Comparison of ENCODE assay signal across 20 cellular contexts in genomic region chr1:1100296-1100695, GRCh38. TPM values are rescaled to one million over a fixed set of nuclear protein-coding genes. Genes with fewer than 3 reads are reported as not detected.
DNase-seq lines count a peak whose midpoint lies in the region; ATAC-seq and TF ChIP-seq lines count a peak whose summit lies in the region.
"Had no signal": no experiment of that assay in that cellular context is flagged by ENCODE, and none has a peak within 500 bp of the region (broad histone marks: within the 10 kb centered on the region; RNA-seq: fewer than 3 reads in every experiment).

No MANE protein-coding gene starts in this region.

- TF ChIP-seq CTCF in transverse colon (IDR thresholded peaks at IDR 0.05), result no peak
- TF ChIP-seq CTCF in CD4-positive, alpha-beta T cell (IDR thresholded peaks at IDR 0.05), result no peak

- no peaks in the 10 kb centered on the region for H3K9me3 ChIP-seq in transverse colon
- H3K9me3 ChIP-seq in CD4-positive, alpha-beta T cell (ENCODE audit: control insufficient read depth, low read length), result no peaks in the 10 kb centered on the region
- H3K9me3 ChIP-seq: BE2C had no signal

- peaks cover 10% of the 10 kb centered on the region for H3K36me3 Mint-ChIP-seq in activated naive CD4-positive, alpha-beta T cell treated with anti-CD3 and anti-CD28 coated beads, Interleukin-2, amount 50 U/mL, for 24 hours
- peaks cover 22% of the 10 kb centered on the region for H3K36me3 Mint-ChIP-seq in activated naive CD4-positive, alpha-beta T cell treated with anti-CD3 and anti-CD28 coated beads for 36 hours (ENCODE audit: low read depth)
- H3K36me3 Mint-ChIP-seq in CD4-positive, alpha-beta T cell (ENCODE audit: low read depth), result no peaks in the 10 kb centered on the region
- peaks cover 0 to 8% (median 0%) of the 10 kb centered on the region in 3 donors for H3K36me3 Mint-ChIP-seq in immature natural killer cell

- no peaks in the 10 kb centered on the region for H3K36me3 ChIP-seq in transverse colon
- H3K36me3 ChIP-seq: BE2C had no signal

- ATAC-seq in HG02763 (IDR thresholded peaks at IDR 0.05; ENCODE audit: unreplicated experiment), result no peak
- no peak for ATAC-seq in CD4-positive, alpha-beta T cell (ENCODE audit: poor library complexity)

- peaks cover 5% of the 10 kb centered on the region for H3K9me3 Mint-ChIP-seq in activated naive CD4-positive, alpha-beta T cell treated with anti-CD3 and anti-CD28 coated beads, Interleukin-2, amount 50 U/mL, for 24 hours
- H3K9me3 Mint-ChIP-seq in activated naive CD4-positive, alpha-beta T cell treated with anti-CD3 and anti-CD28 coated beads for 36 hours, result peaks cover 25% of the 10 kb centered on the region
- peaks cover 2% of the 10 kb centered on the region for H3K9me3 Mint-ChIP-seq in CD4-positive, alpha-beta T cell
- H3K9me3 Mint-ChIP-seq in immature natural killer cell, result no peaks in the 10 kb centered on the region

- TF ChIP-seq POLR2A in transverse colon (IDR thresholded peaks at IDR 0.05), result no peak

- no peaks in the 10 kb centered on the region for H3K27me3 ChIP-seq in transverse colon
- H3K27me3 ChIP-seq in CD4-positive, alpha-beta T cell (ENCODE audit: control insufficient read depth, insufficient read depth, low read length), result no peaks in the 10 kb centered on the region
- H3K27me3 ChIP-seq: BE2C, MG63 had no signal

- peaks cover 62% of the 10 kb centered on the region for H3K4me1 Mint-ChIP-seq in activated naive CD4-positive, alpha-beta T cell treated with anti-CD3 and anti-CD28 coated beads, Interleukin-2, amount 50 U/mL, for 24 hours
- peaks cover 54% of the 10 kb centered on the region for H3K4me1 Mint-ChIP-seq in activated naive CD4-positive, alpha-beta T cell treated with anti-CD3 and anti-CD28 coated beads for 36 hours (ENCODE audit: low read depth)
- H3K4me1 Mint-ChIP-seq in CD4-positive, alpha-beta T cell (ENCODE audit: low read depth), result peaks cover 24% of the 10 kb centered on the region
- H3K4me1 Mint-ChIP-seq in immature natural killer cell, result no peaks in the 10 kb centered on the region

- POLR2A ChIA-PET in CD4-positive, alpha-beta T cell (lab: Charles Lee), result no interaction called here

- no peak for TF ChIP-seq EP300 in transverse colon (IDR thresholded peaks at IDR 0.05; ENCODE audit: low read depth)

- H3K4me3 Mint-ChIP-seq in activated naive CD4-positive, alpha-beta T cell treated with anti-CD3 and anti-CD28 coated beads, Interleukin-2, amount 50 U/mL, for 24 hours, result peak overlapping the region; percentile 37
- H3K4me3 Mint-ChIP-seq in activated naive CD4-positive, alpha-beta T cell treated with anti-CD3 and anti-CD28 coated beads for 36 hours, result no peak overlapping the region
- H3K4me3 Mint-ChIP-seq in CD4-positive, alpha-beta T cell, result no peak overlapping the region
- H3K4me3 Mint-ChIP-seq in immature natural killer cell, result no peak overlapping the region
- H3K4me3 Mint-ChIP-seq: HFFc6 had no signal

- DNase-seq in activated naive CD4-positive, alpha-beta T cell treated with anti-CD3 and anti-CD28 coated beads for 36 hours, result no peak
- peak; percentile 12 for DNase-seq in activated CD8-positive, alpha-beta memory T cell treated with anti-CD3 and anti-CD28 coated beads, Interleukin-2, amount 50 U/mL, for 4 hours
- DNase-seq in islet precursor cell, result peak; percentile 9
- peak; percentile 1 for DNase-seq in transverse colon
- DNase-seq in CD4-positive, alpha-beta T cell, result no peak
- DNase-seq in immature natural killer cell, result no peak
- DNase-seq: BE2C, GF-D8, HFFc6, MG63, NCI-H1105 treated with DMSO at 0.1 percent for 48 hours, NCI-H1930, NCI-H2171 treated with DMSO at 0.1 percent for 48 hours, NCI-H510A, SHP77 treated with DMSO at 0.1 percent for 48 hours had no signal

- CTCF ChIA-PET in activated naive CD4-positive, alpha-beta T cell treated with anti-CD3 and anti-CD28 coated beads for 36 hours (lab: Charles Lee), result no interaction called here
- CTCF ChIA-PET in CD4-positive, alpha-beta T cell (lab: Charles Lee), result no interaction called here

- H3K4me3 ChIP-seq in transverse colon, result no peak overlapping the region
- H3K4me3 ChIP-seq: MG63 had no signal

- 91 to 99% methylated on average over 8 to 11 of the region's 11 CpGs for WGBS in transverse colon (ENCODE audit: low coverage in 1 of 2), 2 donors

- H3K27ac Mint-ChIP-seq in activated naive CD4-positive, alpha-beta T cell treated with anti-CD3 and anti-CD28 coated beads, Interleukin-2, amount 50 U/mL, for 24 hours, result no peak overlapping the region
- no peak overlapping the region for H3K27ac Mint-ChIP-seq in activated naive CD4-positive, alpha-beta T cell treated with anti-CD3 and anti-CD28 coated beads for 36 hours
- H3K27ac Mint-ChIP-seq in CD4-positive, alpha-beta T cell, result no peak overlapping the region
- no peak overlapping the region for H3K27ac Mint-ChIP-seq in immature natural killer cell
- H3K27ac Mint-ChIP-seq: HFFc6 had no signal

- H3K4me1 ChIP-seq in transverse colon, result peaks cover 0 to 8% (median 3%) of the 10 kb centered on the region in 4 donors
- H3K4me1 ChIP-seq: BE2C had no signal

- H3K27ac ChIP-seq in transverse colon, result no peak overlapping the region
- no peak overlapping the region for H3K27ac ChIP-seq in CD4-positive, alpha-beta T cell (ENCODE audit: low read depth, low read length)

- no peaks in the 10 kb centered on the region for H3K27me3 Mint-ChIP-seq in activated naive CD4-positive, alpha-beta T cell treated with anti-CD3 and anti-CD28 coated beads, Interleukin-2, amount 50 U/mL, for 24 hours
- peaks cover 8% of the 10 kb centered on the region for H3K27me3 Mint-ChIP-seq in activated naive CD4-positive, alpha-beta T cell treated with anti-CD3 and anti-CD28 coated beads for 36 hours (ENCODE audit: low read depth)
- H3K27me3 Mint-ChIP-seq in CD4-positive, alpha-beta T cell, result peaks cover 4% of the 10 kb centered on the region
- peaks cover 0 to 7% (median 0%) of the 10 kb centered on the region in 3 donors for H3K27me3 Mint-ChIP-seq in immature natural killer cell (ENCODE audit: low read depth in 3 of 3)

- intact Hi-C loops in activated naive CD4-positive, alpha-beta T cell treated with anti-CD3 and anti-CD28 coated beads for 36 hours (cut with micrococcal nuclease), result no loop called here
- intact Hi-C loops in transverse colon (cut with DNase I; ENCODE audit: low total_unique reads), result no loop called here
- intact Hi-C loops in CD4-positive, alpha-beta T cell (cut with DNase I, micrococcal nuclease), result no loop called here

- in situ Hi-C loops in transverse colon (cut with MboI; ENCODE audit: low pct_ligation_motif_present in 1 of 4, low pct_unique_long_range_greater_than_20kb in 1 of 4, low sequenced_read_pairs in 3 of 4), result loop anchor here in 1 of 4 donors (25.0 kb wide), 1 partner anchor 162 kb away; the partner anchor contains the start of gene UBE2J2

RNA-seq across cellular contexts. Expression of gene C1orf159, which starts 15.6 kb away (rescaled TPM):
- 10 to 100 TPM; 14.9 to 18.6 TPM for total RNA-seq in activated naive CD4-positive, alpha-beta T cell treated with anti-CD3 and anti-CD28 coated beads for 36 hours
- total RNA-seq in transverse colon, result 100 to 1,000 TPM in 1 of 4 donors, 10 to 100 TPM in 3; 23.6 to 108 (median 47.3) TPM
- total RNA-seq in CD4-positive, alpha-beta T cell, result 10 to 100 TPM; 11.1 to 11.3 TPM
- 1 to 10 TPM in 2 of 3 donors, under 1 TPM in 1; 0.99 to 7.5 (median 4.1) TPM for polyA plus RNA-seq in immature natural killer cell

RNA-seq across cellular contexts. Expression of gene RNF223, which starts 26.2 kb away (rescaled TPM):
- not detected for total RNA-seq in activated naive CD4-positive, alpha-beta T cell treated with anti-CD3 and anti-CD28 coated beads for 36 hours
- 1 to 10 TPM; 3.0 to 7.5 (median 5.0) TPM for total RNA-seq in transverse colon
- total RNA-seq in CD4-positive, alpha-beta T cell, result not detected
- not detected for polyA plus RNA-seq in immature natural killer cell
- total RNA-seq: CD8-positive, alpha-beta memory T cell; H4; HFFc6 had no signal
- polyA plus RNA-seq: AG04450; CD8-positive, alpha-beta memory T cell had no signal

Comparison
In these comparisons a context has a peak if more than half of its experiments do, and no peak if none do; other contexts are left out.
1. DNase-seq: peak in activated CD8-positive, alpha-beta memory T cell treated with anti-CD3 and anti-CD28 coated beads, Interleukin-2, amount 50 U/mL, for 4 hours (single experiment), islet precursor cell (single experiment) and transverse colon (single experiment); none in activated naive CD4-positive, alpha-beta T cell treated with anti-CD3 and anti-CD28 coated beads for 36 hours (single experiment), CD4-positive, alpha-beta T cell (0 of 10) and immature natural killer cell (0 of 3).